ENCODE assay signal across 26 cellular contexts in genomic region chrX:150314186-150314585, GRCh38.
"Had no signal": no experiment of that assay in that cellular context is flagged by ENCODE, and none has a peak within 500 bp of the region (broad histone marks: within the 10 kb centered on the region; RNA-seq: fewer than 3 reads in every experiment).

No MANE protein-coding gene starts in this region.

- DNase-seq: naive thymus-derived CD4-positive, alpha-beta T cell; natural killer cell; occipital lobe; pancreas; retina; right cardiac atrium; right lobe of liver; sigmoid colon; small intestine; stimulated activated CD4-positive, alpha-beta T cell treated with anti-CD3 and anti-CD28 coated beads, Interleukin-15, amount 100 ng/mL, for 24 hours; stimulated activated CD4-positive, alpha-beta T cell treated with anti-CD3 and anti-CD28 coated beads, Interleukin-2, amount 100 ng/mL, for 24 hours; stimulated activated CD4-positive, alpha-beta T cell treated with anti-CD3 and anti-CD28 coated beads, Interleukin-2, amount 100 ng/mL, for 48 hours; stimulated activated CD4-positive, alpha-beta T cell treated with anti-CD3 and anti-CD28 coated beads, Interleukin-4, amount 100 ng/mL, for 24 hours; stimulated activated naive B cell treated with anti-CD40 and anti-IgM and Interleukin-4, amounts not matched to agents 10 μg/mL and 1 μg/mL and 100 μg/mL, for 72 hours; stimulated activated naive CD4-positive, alpha-beta T cell treated with Interleukin-2 at 50 U/mL for 16 hours; stomach; thyroid gland; trophoblast cell; upper lobe of left lung had no signal

- H3K4me2 ChIP-seq: neural progenitor cell had no signal

- H3K9ac ChIP-seq: neural progenitor cell had no signal

- H3K9me3 Mint-ChIP-seq: natural killer cell; stimulated activated effector memory CD8-positive, alpha-beta T cell treated with anti-CD3 and anti-CD28 coated beads, Interleukin-12 subunit alpha, Interleukin-12 subunit beta, amount 100 ng/mL, for 72 hours; stimulated activated naive B cell treated with anti-CD40 and anti-IgM and Interleukin-4, amounts not matched to agents 10 μg/mL and 1 μg/mL and 100 μg/mL, for 72 hours; stimulated activated naive CD8-positive, alpha-beta T cell treated with anti-CD3 and anti-CD28 coated beads, Interleukin-15, Interleukin-2, amounts not matched to agents 100 ng/mL and 50 ng/mL, for 24 hours had no signal

- H3K27ac ChIP-seq: neural progenitor cell, pancreas, prostate gland, right lobe of liver, sigmoid colon, stomach, thoracic aorta, thyroid gland, tibial nerve, upper lobe of left lung had no signal

- H3K36me3 Mint-ChIP-seq: naive thymus-derived CD4-positive, alpha-beta T cell; natural killer cell; stimulated activated effector memory CD8-positive, alpha-beta T cell treated with anti-CD3 and anti-CD28 coated beads, Interleukin-12 subunit alpha, Interleukin-12 subunit beta, amount 100 ng/mL, for 72 hours; stimulated activated naive B cell treated with anti-CD40 and anti-IgM and Interleukin-4, amounts not matched to agents 10 μg/mL and 1 μg/mL and 100 μg/mL, for 72 hours had no signal

- H3K4me3 ChIP-seq: neural progenitor cell, pancreas, prostate gland, right lobe of liver, sigmoid colon, stomach, thoracic aorta, thyroid gland, tibial nerve, upper lobe of left lung had no signal

- H3K27me3 ChIP-seq: neural progenitor cell, pancreas, right lobe of liver, sigmoid colon, stomach, thyroid gland, tibial nerve, upper lobe of left lung had no signal

- H3K27me3 Mint-ChIP-seq: naive thymus-derived CD4-positive, alpha-beta T cell; stimulated activated naive CD8-positive, alpha-beta T cell treated with anti-CD3 and anti-CD28 coated beads, Interleukin-15, Interleukin-2, amounts not matched to agents 100 ng/mL and 50 ng/mL, for 24 hours had no signal

- H3K4me3 Mint-ChIP-seq: naive thymus-derived CD4-positive, alpha-beta T cell; natural killer cell; nephron; neural progenitor cell; stimulated activated effector memory CD8-positive, alpha-beta T cell treated with anti-CD3 and anti-CD28 coated beads, Interleukin-12 subunit alpha, Interleukin-12 subunit beta, amount 100 ng/mL, for 72 hours; stimulated activated naive B cell treated with anti-CD40 and anti-IgM and Interleukin-4, amounts not matched to agents 10 μg/mL and 1 μg/mL and 100 μg/mL, for 72 hours; stimulated activated naive CD8-positive, alpha-beta T cell treated with anti-CD3 and anti-CD28 coated beads, Interleukin-15, Interleukin-2, amounts not matched to agents 100 ng/mL and 50 ng/mL, for 24 hours had no signal

- H3K9me3 ChIP-seq: pancreas, prostate gland, right lobe of liver, sigmoid colon, stomach, thoracic aorta, thyroid gland, tibial nerve, upper lobe of left lung had no signal

- H3K4me1 Mint-ChIP-seq: neural progenitor cell; stimulated activated naive B cell treated with anti-CD40 and anti-IgM and Interleukin-4, amounts not matched to agents 10 μg/mL and 1 μg/mL and 100 μg/mL, for 72 hours had no signal

- ATAC-seq: naive thymus-derived CD4-positive, alpha-beta T cell; natural killer cell; pancreas; right cardiac atrium; right lobe of liver; stimulated activated effector memory CD8-positive, alpha-beta T cell treated with anti-CD3 and anti-CD28 coated beads, Interleukin-12 subunit alpha, Interleukin-12 subunit beta, amount 100 ng/mL, for 72 hours; stimulated activated naive B cell treated with anti-CD40 and anti-IgM and Interleukin-4, amounts not matched to agents 10 μg/mL and 1 μg/mL and 100 μg/mL, for 72 hours had no signal

- H3K27ac Mint-ChIP-seq: natural killer cell; neural progenitor cell; stimulated activated effector memory CD8-positive, alpha-beta T cell treated with anti-CD3 and anti-CD28 coated beads, Interleukin-12 subunit alpha, Interleukin-12 subunit beta, amount 100 ng/mL, for 72 hours; stimulated activated naive B cell treated with anti-CD40 and anti-IgM and Interleukin-4, amounts not matched to agents 10 μg/mL and 1 μg/mL and 100 μg/mL, for 72 hours; stimulated activated naive CD8-positive, alpha-beta T cell treated with anti-CD3 and anti-CD28 coated beads, Interleukin-15, Interleukin-2, amounts not matched to agents 100 ng/mL and 50 ng/mL, for 24 hours had no signal

- H3K4me1 ChIP-seq: neural progenitor cell, pancreas, prostate gland, right lobe of liver, sigmoid colon, stomach, thyroid gland, upper lobe of left lung had no signal

- H3K36me3 ChIP-seq: neural progenitor cell, pancreas, prostate gland, right lobe of liver, sigmoid colon, stomach, thoracic aorta, thyroid gland, tibial nerve, upper lobe of left lung had no signal
